Comparison of ENCODE assay signal across 7 cellular contexts in genomic region chr7:30983042-30983913, GRCh38. TPM values are rescaled to one million over a fixed set of nuclear protein-coding genes. Genes with fewer than 3 reads are reported as not detected.
DNase-seq lines count a peak whose midpoint lies in the region; ATAC-seq and TF ChIP-seq lines count a peak whose summit lies in the region.

No MANE protein-coding gene starts in this region.

- no peaks in the 10 kb centered on the region for H3K27me3 ChIP-seq in SU-DHL-6 (ENCODE audit: low read length)

- ATAC-seq in HG02571 (IDR thresholded peaks at IDR 0.05; ENCODE audit: unreplicated experiment) (peak; percentile 80), left cardiac atrium (peak; percentile 81 to 89)
- peak; percentile 58 for ATAC-seq in activated naive CD8-positive, alpha-beta T cell treated with anti-CD3 and anti-CD28 coated beads, Interleukin-2, amount 50 U/mL, for 24 hours

- no peaks in the 10 kb centered on the region for H3K9me2 ChIP-seq in SU-DHL-6 (replicated peaks; ENCODE audit: insufficient read depth, low read length)

- no peaks in the 10 kb centered on the region for H4K20me1 ChIP-seq in SU-DHL-6 (ENCODE audit: low read depth, low read length)

- H2AFZ ChIP-seq in SU-DHL-6 (ENCODE audit: low read depth, low read length, severe bottlenecking), result no peak overlapping the region

- no peaks in the 10 kb centered on the region for H3K36me3 ChIP-seq in SU-DHL-6 (ENCODE audit: low read length)

- peaks cover 5% of the 10 kb centered on the region for H3K4me1 Mint-ChIP-seq in activated naive CD8-positive, alpha-beta T cell treated with anti-CD3 and anti-CD28 coated beads, Interleukin-2, amount 50 U/mL, for 24 hours

- TF ChIP-seq CTCF in GM13976 (IDR thresholded peaks at IDR 0.05; ENCODE audit: borderline replicate concordance, control extremely low read depth, extremely low read depth, insufficient read depth, missing control alignments) (peak; percentile 99), SU-DHL-6 (IDR thresholded peaks at IDR 0.05; ENCODE audit: insufficient read depth, low read length, poor library complexity, severe bottlenecking) (peak; percentile 90)

- H3K27ac Mint-ChIP-seq in activated naive CD8-positive, alpha-beta T cell treated with anti-CD3 and anti-CD28 coated beads, Interleukin-2, amount 50 U/mL, for 24 hours, result no peak overlapping the region

- intact Hi-C loops in left cardiac atrium (cut with DNase I), result loop anchor here in 1 of 2 donors (1.0 to 5.0 kb wide), 2 partner anchors 139 to 241 kb away; no protein-coding TSS in a partner anchor

- no peak overlapping the region for H3K27ac ChIP-seq in SU-DHL-6 (ENCODE audit: low read depth, low read length)

- no peak overlapping the region for H3K4me3 Mint-ChIP-seq in activated naive CD8-positive, alpha-beta T cell treated with anti-CD3 and anti-CD28 coated beads, Interleukin-2, amount 50 U/mL, for 24 hours

- no peaks in the 10 kb centered on the region for H3K79me2 ChIP-seq in SU-DHL-6 (ENCODE audit: insufficient read depth, low read length)

- H3K36me3 Mint-ChIP-seq in activated naive CD8-positive, alpha-beta T cell treated with anti-CD3 and anti-CD28 coated beads, Interleukin-2, amount 50 U/mL, for 24 hours (ENCODE audit: low read depth), result no peaks in the 10 kb centered on the region

- H3K4me3 ChIP-seq in SU-DHL-6 (ENCODE audit: insufficient read depth, low read length, poor library complexity, severe bottlenecking), result no peak overlapping the region

- H3K9me3 ChIP-seq in SU-DHL-6 (ENCODE audit: insufficient read depth, low read length), result no peaks in the 10 kb centered on the region

- H3K27me3 Mint-ChIP-seq in activated naive CD8-positive, alpha-beta T cell treated with anti-CD3 and anti-CD28 coated beads, Interleukin-2, amount 50 U/mL, for 24 hours, result peaks cover 39% of the 10 kb centered on the region

- H3K4me2 ChIP-seq in SU-DHL-6 (ENCODE audit: low read depth, low read length, poor library complexity, severe bottlenecking), result no peak overlapping the region

- H3K9ac ChIP-seq in SU-DHL-6 (ENCODE audit: low read length), result no peak overlapping the region

- H3F3A ChIP-seq in SU-DHL-6 (ENCODE audit: insufficient read depth), result no peaks in the 10 kb centered on the region

- no peaks in the 10 kb centered on the region for H3K9me3 Mint-ChIP-seq in activated naive CD8-positive, alpha-beta T cell treated with anti-CD3 and anti-CD28 coated beads, Interleukin-2, amount 50 U/mL, for 24 hours

- DNase-seq in GM13976 (ENCODE audit: low spot score) (peak; percentile 86), MV-4-11 (lab: John Stamatoyannopoulos, UW) (peak; percentile 54), left cardiac atrium (peak; percentile 88), retina (peak; percentile 93)
- DNase-seq in activated naive CD8-positive, alpha-beta T cell treated with anti-CD3 and anti-CD28 coated beads, Interleukin-2, amount 50 U/mL, for 24 hours, result peak; percentile 82

- in situ Hi-C loops in GM13976 (cut with MboI; ENCODE audit: low sequenced_read_pairs, unreplicated experiment), result loop anchor here (5.0 kb wide), 1 partner anchor 139 kb away; no protein-coding TSS in a partner anchor

RNA-seq across cellular contexts. Expression of gene GHRHR, which starts 19.5 kb away (rescaled TPM):
- not detected for total RNA-seq in left cardiac atrium
